In the genomic region with DNA sequence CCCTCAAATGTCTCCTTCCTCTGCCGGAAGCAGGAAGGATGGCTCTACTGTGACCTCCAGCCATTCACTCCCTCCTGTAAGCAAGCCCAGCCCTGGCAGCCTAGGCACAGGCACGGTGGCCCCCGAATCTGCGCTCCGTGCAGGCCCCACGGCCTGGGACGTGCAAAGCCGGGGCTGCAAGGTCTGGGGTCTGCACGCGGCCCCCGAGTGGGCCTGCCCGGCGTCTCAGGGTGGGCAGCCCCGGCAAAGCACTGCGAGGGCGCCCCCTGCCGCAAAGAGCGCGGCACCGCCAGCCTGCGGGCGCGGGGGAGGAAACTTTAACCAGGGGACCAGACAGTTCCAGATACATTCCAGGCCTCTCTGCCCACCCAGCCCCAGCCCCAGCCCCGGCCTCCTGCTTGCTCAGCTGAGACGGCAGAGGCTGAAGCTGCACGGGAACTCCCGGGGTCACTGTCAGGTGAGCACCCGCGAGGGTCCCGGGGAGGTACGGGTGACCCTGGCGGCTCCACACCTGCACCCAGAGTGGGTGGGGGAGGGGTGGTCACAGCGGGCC, we compare ENCODE assay signal across 7 cellular contexts.
A peak's percentile ranks its signal among the peaks of the same experiment; 100 is the strongest.
DNase-seq lines count a peak whose midpoint lies in the region; ATAC-seq, FAIRE-seq and TF ChIP-seq lines count a peak whose summit lies in the region.

No MANE protein-coding gene starts in this region.

- FAIRE-seq in GM12892 (lab: Jason Lieb, UNC) (peak; percentile 58), bronchial epithelial cell (lab: Jason Lieb, UNC) (no peak)

- H3K36me3 ChIP-seq in bronchial epithelial cell (ENCODE audit: control insufficient read depth, insufficient read depth, low read length), result peaks cover 1% of the 10 kb centered on the region

- H3K27me3 ChIP-seq in bronchial epithelial cell (ENCODE audit: control insufficient read depth, insufficient read depth, low read length), result no peaks in the 10 kb centered on the region

- H3K27ac ChIP-seq in temporal lobe (ENCODE audit: low read depth, low read length), result peak overlapping the region; percentile 23

- DNase-seq in GM12892 (ENCODE audit: insufficient read length), result peak; percentile 92
- peak; percentile 40 for DNase-seq in NB4 (ENCODE audit: low read depth)
- no peak for DNase-seq in bronchial epithelial cell (ENCODE audit: low read depth)
- peak; percentile 98 for DNase-seq in left kidney (ENCODE audit: low read depth, low spot score)
- no peak for DNase-seq in NCI-H128 (lab: John Stamatoyannopoulos, UW; ENCODE audit: unreplicated experiment)

- no peak for ATAC-seq in GM19328 (IDR thresholded peaks at IDR 0.05; ENCODE audit: unreplicated experiment)

- H3K4me3 ChIP-seq in NB4 (ENCODE audit: low read depth, low read length), result no peak overlapping the region
- H3K4me3 ChIP-seq in bronchial epithelial cell (ENCODE audit: low read depth, low read length), result peak overlapping the region; percentile 35

- TF ChIP-seq CTCF in NB4 (IDR thresholded peaks at IDR 0.05; ENCODE audit: low read depth, low read length), result peak; percentile 0
- TF ChIP-seq CTCF in bronchial epithelial cell (IDR thresholded peaks at IDR 0.05; ENCODE audit: insufficient read depth, low read length, severe bottlenecking), result peak; percentile 78

- TF ChIP-seq POLR2A in GM12892 (IDR thresholded peaks at IDR 0.05; ENCODE audit: low read depth, low read length) (no peak), NB4 (IDR thresholded peaks at IDR 0.05; ENCODE audit: extremely low read depth, insufficient read length) (no peak)

Comparison
In these comparisons a context has a peak if more than half of its experiments do, and no peak if none do; other contexts are left out.
1. DNase-seq: peak in GM12892 (single experiment), NB4 (single experiment) and left kidney (single experiment); none in bronchial epithelial cell (single experiment) and NCI-H128 (single experiment).